ENCODE assay signal across 15 cellular contexts in genomic region chr11:20056109-20057054, GRCh38.
DNase-seq lines count a peak whose midpoint lies in the region; FAIRE-seq and TF ChIP-seq lines count a peak whose summit lies in the region.
"Had no signal": no experiment of that assay in that cellular context is flagged by ENCODE, and none has a peak within 500 bp of the region (broad histone marks: within the 10 kb centered on the region; RNA-seq: fewer than 3 reads in every experiment).

No MANE protein-coding gene starts in this region.

- FAIRE-seq in astrocyte (lab: Jason Lieb, UNC): no peak

- peak; percentile 73 for DNase-seq in DMS79 treated with DMSO at 0.1 percent for 48 hours (lab: John Stamatoyannopoulos, UW)
- DNase-seq in astrocyte (ENCODE audit: low read depth): peak; percentile 57
- no peak for DNase-seq in left ventricle myocardium inferior
- no peak for DNase-seq in NCI-H524 (lab: John Stamatoyannopoulos, UW)
- DNase-seq in HuH-7.5 (ENCODE audit: low spot score): no peak
- no peak for DNase-seq in stimulated activated CD4-positive, alpha-beta T cell treated with anti-CD3 and anti-CD28 coated beads, Interleukin-2, amount 100 ng/mL, for 48 hours
- no peak for DNase-seq in DMS53 treated with DMSO at 0.1 percent for 48 hours (lab: John Stamatoyannopoulos, UW; ENCODE audit: unreplicated experiment)
- DNase-seq: activated CD4-positive, alpha-beta T cell treated with anti-CD3 and anti-CD28 coated beads for 48 hours; adrenal gland; left colon; PC-3; testis had no signal

- H3K4me3 Mint-ChIP-seq in astrocyte (ENCODE audit: unreplicated experiment): no peak overlapping the region
- H3K4me3 Mint-ChIP-seq: natural killer cell treated with Interleukin-12 subunit alpha and Interleukin-12 subunit beta and Interleukin-15 and Interleukin-18, amount 100 ng/mL, for 72 hours had no signal

- H3K27ac Mint-ChIP-seq in astrocyte (ENCODE audit: unreplicated experiment): peak overlapping the region; percentile 21
- H3K27ac Mint-ChIP-seq: natural killer cell treated with Interleukin-12 subunit alpha and Interleukin-12 subunit beta and Interleukin-15 and Interleukin-18, amount 100 ng/mL, for 72 hours had no signal

- H2AFZ ChIP-seq in astrocyte (ENCODE audit: low read depth, low read length): no peak overlapping the region

- H3K27ac ChIP-seq in astrocyte (ENCODE audit: low read depth, low read length) (peak overlapping the region; percentile 3), left ventricle myocardium inferior (replicated peaks) (peak overlapping the region; percentile 77), rectal smooth muscle tissue (ENCODE audit: low read depth, low read length) (peak overlapping the region; percentile 42)
- H3K27ac ChIP-seq: adrenal gland, testis had no signal

- H3K9me3 ChIP-seq in astrocyte (ENCODE audit: insufficient read depth, low read depth, low read length) (no peaks in the 10 kb centered on the region), left ventricle myocardium inferior (replicated peaks) (no peaks in the 10 kb centered on the region)
- H3K9me3 ChIP-seq: adrenal gland, testis had no signal

- H3K4me1 Mint-ChIP-seq in astrocyte (ENCODE audit: low read depth, unreplicated experiment): peaks cover 29% of the 10 kb centered on the region

- peaks cover 7% of the 10 kb centered on the region for H3K4me1 ChIP-seq in astrocyte (ENCODE audit: insufficient read depth, low read length)
- H3K4me1 ChIP-seq in left ventricle myocardium inferior: peaks cover 74% of the 10 kb centered on the region
- peaks cover 25% of the 10 kb centered on the region for H3K4me1 ChIP-seq in rectal smooth muscle tissue (ENCODE audit: control insufficient read depth, insufficient read depth, low read length)
- H3K4me1 ChIP-seq: adrenal gland, HAP-1, testis had no signal

- no peak overlapping the region for H3K4me3 ChIP-seq in astrocyte (ENCODE audit: insufficient read depth, low read depth, low read length)
- H3K4me3 ChIP-seq in left ventricle myocardium inferior: no peak overlapping the region
- H3K4me3 ChIP-seq in rectal smooth muscle tissue (ENCODE audit: low read length): no peak overlapping the region
- H3K4me3 ChIP-seq: adrenal gland, HAP-1, testis had no signal

- H3K27me3 ChIP-seq in astrocyte (ENCODE audit: insufficient read depth, low read length) (no peaks in the 10 kb centered on the region), left ventricle myocardium inferior (ENCODE audit: low read depth) (no peaks in the 10 kb centered on the region), rectal smooth muscle tissue (ENCODE audit: control insufficient read depth, insufficient read depth, low read length) (no peaks in the 10 kb centered on the region)
- H3K27me3 ChIP-seq: adrenal gland, testis had no signal

- no peaks in the 10 kb centered on the region for H3K27me3 Mint-ChIP-seq in astrocyte (ENCODE audit: low read depth, unreplicated experiment)

- H3K36me3 ChIP-seq in astrocyte (ENCODE audit: insufficient read depth, low read length): peaks cover 9% of the 10 kb centered on the region
- peaks cover 34% of the 10 kb centered on the region for H3K36me3 ChIP-seq in left ventricle myocardium inferior
- H3K36me3 ChIP-seq in rectal smooth muscle tissue (ENCODE audit: control insufficient read depth, insufficient read depth, low read length): peaks cover 3% of the 10 kb centered on the region
- H3K36me3 ChIP-seq: HAP-1 had no signal

- TF ChIP-seq CTCF in astrocyte (IDR thresholded peaks at IDR 0.05; ENCODE audit: insufficient read depth, low read depth, low read length): no peak
- no peak for TF ChIP-seq CTCF in left ventricle myocardium inferior (IDR thresholded peaks at IDR 0.05; ENCODE audit: borderline replicate concordance)

- H3K36me3 Mint-ChIP-seq in astrocyte (ENCODE audit: low read depth, unreplicated experiment): peaks cover 22% of the 10 kb centered on the region
- H3K36me3 Mint-ChIP-seq: natural killer cell treated with Interleukin-12 subunit alpha and Interleukin-12 subunit beta and Interleukin-15 and Interleukin-18, amount 100 ng/mL, for 72 hours had no signal

- H3K4me2 ChIP-seq in astrocyte (ENCODE audit: low read length): no peak overlapping the region

- intact Hi-C loops in left ventricle myocardium inferior (cut with micrococcal nuclease): no loop called here

- no peaks in the 10 kb centered on the region for H3K9me3 Mint-ChIP-seq in astrocyte (ENCODE audit: unreplicated experiment)
- H3K9me3 Mint-ChIP-seq: natural killer cell treated with Interleukin-12 subunit alpha and Interleukin-12 subunit beta and Interleukin-15 and Interleukin-18, amount 100 ng/mL, for 72 hours had no signal

- H3K9ac ChIP-seq in astrocyte (ENCODE audit: low read length): no peak overlapping the region
- H3K9ac ChIP-seq in rectal smooth muscle tissue (ENCODE audit: low read length): no peak overlapping the region

- no peaks in the 10 kb centered on the region for H4K20me1 ChIP-seq in astrocyte (ENCODE audit: insufficient read depth, low read length)

- H3K79me2 ChIP-seq in astrocyte (ENCODE audit: insufficient read depth, low read length): no peaks in the 10 kb centered on the region

Comparison
In these comparisons a context has a peak if more than half of its experiments do, and no peak if none do; other contexts are left out.
1. DNase-seq: peak in DMS79 treated with DMSO at 0.1 percent for 48 hours (single experiment) and astrocyte (single experiment); none in left ventricle myocardium inferior (single experiment), NCI-H524 (0 of 2), HuH-7.5 (single experiment), stimulated activated CD4-positive, alpha-beta T cell treated with anti-CD3 and anti-CD28 coated beads, Interleukin-2, amount 100 ng/mL, for 48 hours (0 of 2) and DMS53 treated with DMSO at 0.1 percent for 48 hours (single experiment).
2. H3K27ac ChIP-seq: peak in every context shown above with its lines; median percentile 77 in left ventricle myocardium inferior; 42 in rectal smooth muscle tissue; 3 in astrocyte.